In genomic region chr12:2337031-2338010, GRCh38 we compare ENCODE assay signal across 11 cellular contexts.
DNase-seq lines count a peak whose midpoint lies in the region; ATAC-seq and TF ChIP-seq lines count a peak whose summit lies in the region.
"Had no signal": no experiment of that assay in that cellular context is flagged by ENCODE, and none has a peak within 500 bp of the region (broad histone marks: within the 10 kb centered on the region; RNA-seq: fewer than 3 reads in every experiment).

No MANE protein-coding gene starts in this region.

- no peaks in the 10 kb centered on the region for H3K79me1 ChIP-seq in neuronal stem cell (ENCODE audit: low read depth, low read length)

- H2BK120ac ChIP-seq in neuronal stem cell (ENCODE audit: low read depth, low read length) = no peak overlapping the region

- no peak overlapping the region for H3K4me2 ChIP-seq in neuronal stem cell (ENCODE audit: insufficient read depth, low read length, poor library complexity, severe bottlenecking)

- TF ChIP-seq POLR2A in vagina (IDR thresholded peaks at IDR 0.05) = no peak

- ATAC-seq in left cardiac atrium = no peak
- ATAC-seq: left lobe of liver had no signal

- H4K8ac ChIP-seq in neuronal stem cell (ENCODE audit: low read depth, low read length) = no peak overlapping the region

- H3K4me1 ChIP-seq in left ventricle myocardium inferior (peaks cover 99% of the 10 kb centered on the region), neuronal stem cell (ENCODE audit: control insufficient read depth in 2 of 2, insufficient read depth in 1 of 2, low read depth in 1 of 2, low read length in 2 of 2) (peaks cover 0 to 21% of the 10 kb centered on the region in 2 donors), vagina (peaks cover 51% of the 10 kb centered on the region)

- no peak overlapping the region for H2BK15ac ChIP-seq in neuronal stem cell (ENCODE audit: low read length)

- no peak overlapping the region for H3K14ac ChIP-seq in neuronal stem cell (ENCODE audit: low read length)

- H3K9ac ChIP-seq in neuronal stem cell (ENCODE audit: low read depth, low read length, poor library complexity) = no peak overlapping the region

- H2AK5ac ChIP-seq in neuronal stem cell (ENCODE audit: low read depth, low read length) = no peak overlapping the region

- no peak overlapping the region for H3K4ac ChIP-seq in neuronal stem cell (ENCODE audit: low read length)

- no peaks in the 10 kb centered on the region for H3K27me3 ChIP-seq in left ventricle myocardium inferior (ENCODE audit: low read depth)
- no peaks in the 10 kb centered on the region for H3K27me3 ChIP-seq in dorsolateral prefrontal cortex
- peaks cover 0 to 5% (median 0%) of the 10 kb centered on the region in 3 experiments for H3K27me3 ChIP-seq in neuronal stem cell (ENCODE audit: control insufficient read depth in 3 of 3, insufficient read depth in 3 of 3, low read depth in 1 of 3, low read length in 3 of 3)
- H3K27me3 ChIP-seq in vagina = no peaks in the 10 kb centered on the region
- H3K27me3 ChIP-seq: MG63 had no signal

- intact Hi-C loops in left ventricle myocardium inferior (cut with micrococcal nuclease) = no loop called here
- intact Hi-C loops in left cardiac atrium (cut with DNase I) = no loop called here
- intact Hi-C loops in dorsolateral prefrontal cortex (cut with DNase I) = no loop called here
- intact Hi-C loops in vagina (cut with DNase I) = no loop called here

- no peak for TF ChIP-seq CTCF in left ventricle myocardium inferior (IDR thresholded peaks at IDR 0.05; ENCODE audit: borderline replicate concordance)
- no peak for TF ChIP-seq CTCF in dorsolateral prefrontal cortex (IDR thresholded peaks at IDR 0.05 in 54 of 56, conservative IDR thresholded peaks at IDR 0.05 in 2 of 56; ENCODE audit: low read depth in 1 of 56, partially characterized antibody in 56 of 56)
- no peak for TF ChIP-seq CTCF in vagina (IDR thresholded peaks at IDR 0.05)

- no peak for DNase-seq in left ventricle myocardium inferior
- DNase-seq in left cardiac atrium = no peak
- no peak for DNase-seq in dorsolateral prefrontal cortex
- DNase-seq in neuronal stem cell (ENCODE audit: low spot score) = no peak
- no peak for DNase-seq in vagina (ENCODE audit: extremely low spot score in 2 of 2)
- DNase-seq in NCI-H128 (lab: John Stamatoyannopoulos, UW; ENCODE audit: unreplicated experiment) = no peak
- no peak for DNase-seq in NCI-H2081 (lab: John Stamatoyannopoulos, UW)
- no peak for DNase-seq in cerebellar cortex (ENCODE audit: low spot score)
- DNase-seq: activated CD4-positive, alpha-beta T cell treated with anti-CD3 and anti-CD28 coated beads for 1 hour had no signal

- H3K23ac ChIP-seq in neuronal stem cell (ENCODE audit: low read depth, low read length, poor library complexity) = no peak overlapping the region

- H3K9me3 ChIP-seq in left ventricle myocardium inferior (replicated peaks) (no peaks in the 10 kb centered on the region), neuronal stem cell (replicated peaks in 1 of 2; ENCODE audit: control insufficient read depth in 2 of 2, insufficient read depth in 1 of 2, low read depth in 1 of 2, low read length in 2 of 2) (no peaks in the 10 kb centered on the region), vagina (no peaks in the 10 kb centered on the region)
- H3K9me3 ChIP-seq: MG63 had no signal

- H2AFZ ChIP-seq in neuronal stem cell (ENCODE audit: low read length) = no peak overlapping the region

- H3K36me3 ChIP-seq in left ventricle myocardium inferior (no peaks in the 10 kb centered on the region), neuronal stem cell (replicated peaks in 1 of 2; ENCODE audit: control insufficient read depth in 2 of 2, insufficient read depth in 2 of 2, low read length in 2 of 2) (no peaks in the 10 kb centered on the region), vagina (no peaks in the 10 kb centered on the region)
- H3K36me3 ChIP-seq: MG63 had no signal

- no peak overlapping the region for H2BK12ac ChIP-seq in neuronal stem cell (ENCODE audit: low read length)

- no peak overlapping the region for H4K91ac ChIP-seq in neuronal stem cell (ENCODE audit: low read depth, low read length, poor library complexity)

- H3K18ac ChIP-seq in neuronal stem cell (ENCODE audit: low read length) = peak overlapping the region; percentile 77

- H3K27ac ChIP-seq in left ventricle myocardium inferior (replicated peaks) (peak overlapping the region; percentile 86), dorsolateral prefrontal cortex (peak overlapping the region in 50 of 59 donors; percentile 14 to 90 (median 74)), neuronal stem cell (replicated peaks; ENCODE audit: low read length) (no peak overlapping the region), vagina (peak overlapping the region; percentile 95)

- peak overlapping the region; percentile 34 for H3K4me3 ChIP-seq in left ventricle myocardium inferior
- H3K4me3 ChIP-seq in dorsolateral prefrontal cortex = no peak overlapping the region
- H3K4me3 ChIP-seq in neuronal stem cell (ENCODE audit: low read length in 2 of 2) = no peak overlapping the region
- no peak overlapping the region for H3K4me3 ChIP-seq in vagina
- H3K4me3 ChIP-seq: MG63 had no signal

- no CpG with 5 or more reads among the region's 11 CpGs for WGBS in neuronal stem cell (ENCODE audit: extremely low coverage in 2 of 2, insufficient read length in 2 of 2, insufficient replicate concordance in 1 of 2), 2 donors

- H2BK5ac ChIP-seq in neuronal stem cell (ENCODE audit: low read length) = no peak overlapping the region
